9 cellular contexts compared by ENCODE assay signal in genomic region chr19:53878786-53879144, GRCh38. TPM values are rescaled to one million over a fixed set of nuclear protein-coding genes. Genes with fewer than 3 reads are reported as not detected.
A peak's percentile ranks its signal among the peaks of the same experiment; 100 is the strongest.
DNase-seq lines count a peak whose midpoint lies in the region; ATAC-seq and TF ChIP-seq lines count a peak whose summit lies in the region.
"Had no signal": no experiment of that assay in that cellular context is flagged by ENCODE, and none has a peak within 500 bp of the region (broad histone marks: within the 10 kb centered on the region; RNA-seq: fewer than 3 reads in every experiment).

No MANE protein-coding gene starts in this region.

- no peak for DNase-seq in HFF-Myc (ENCODE audit: extremely low read depth, low read depth)
- DNase-seq in ascending aorta (ENCODE audit: low spot score in 2 of 2) = no peak
- no peak for DNase-seq in left lung
- DNase-seq in activated CD4-positive, CD25-positive, alpha-beta regulatory T cell (lab: John Stamatoyannopoulos, UW) = no peak

- TF ChIP-seq CTCF in HFF-Myc (IDR thresholded peaks at IDR 0.05; ENCODE audit: low read depth, low read length, missing control alignments) (no peak), ascending aorta (IDR thresholded peaks at IDR 0.05) (no peak), left lung (IDR thresholded peaks at IDR 0.05) (no peak)

- intact Hi-C loops in ascending aorta (cut with DNase I) = loop anchor here (5.0 to 10.0 kb wide), 2 partner anchors 324 to 1954 kb away; partner anchors contain the start of genes RPS9 and ZNF613
- intact Hi-C loops in left lung (cut with DNase I) = no loop called here

- H3K9me3 ChIP-seq in ascending aorta = no peaks in the 10 kb centered on the region
- no peaks in the 10 kb centered on the region for H3K9me3 ChIP-seq in left lung
- no peaks in the 10 kb centered on the region for H3K9me3 ChIP-seq in subcutaneous abdominal adipose tissue (ENCODE audit: control insufficient read depth in 5 of 5, low read length in 5 of 5)
- H3K9me3 ChIP-seq: mucosa of descending colon had no signal

- H3K4me3 ChIP-seq in HFF-Myc (replicated peaks; ENCODE audit: low read depth, low read length) (peak overlapping the region; percentile 54), ascending aorta (peak overlapping the region; percentile 61 to 67), left lung (peak overlapping the region; percentile 44 to 54), subcutaneous abdominal adipose tissue (ENCODE audit: low read depth in 1 of 5, low read length in 5 of 5) (peak overlapping the region; percentile 66 to 90 (median 67))

- H3K36me3 ChIP-seq in ascending aorta = peaks cover 17 to 28% of the 10 kb centered on the region in 2 donors
- peaks cover 0 to 23% of the 10 kb centered on the region in 2 donors for H3K36me3 ChIP-seq in left lung
- peaks cover 3 to 22% (median 18%) of the 10 kb centered on the region in 5 donors for H3K36me3 ChIP-seq in subcutaneous abdominal adipose tissue (ENCODE audit: control insufficient read depth in 5 of 5, insufficient read depth in 5 of 5, low read length in 5 of 5)

- H3K9ac ChIP-seq in subcutaneous abdominal adipose tissue (ENCODE audit: low read length in 5 of 5) = peak overlapping the region in 4 of 5 donors; percentile 1 to 88 (median 34)

- no peak overlapping the region for H3K27ac ChIP-seq in ascending aorta
- no peak overlapping the region for H3K27ac ChIP-seq in left lung
- H3K27ac ChIP-seq in subcutaneous abdominal adipose tissue (ENCODE audit: low read depth, low read length) = no peak overlapping the region

- H3K4me1 ChIP-seq in ascending aorta (peaks cover 6 to 35% of the 10 kb centered on the region in 2 donors), left lung (peaks cover 7 to 61% of the 10 kb centered on the region in 2 donors), subcutaneous abdominal adipose tissue (ENCODE audit: control insufficient read depth in 5 of 5, insufficient read depth in 5 of 5, low read length in 5 of 5) (peaks cover 4 to 43% (median 36%) of the 10 kb centered on the region in 5 donors)

- H3K27me3 ChIP-seq in ascending aorta (peaks cover 17% of the 10 kb centered on the region), left lung (peaks cover 26 to 40% of the 10 kb centered on the region in 2 donors), subcutaneous abdominal adipose tissue (ENCODE audit: control insufficient read depth in 5 of 5, insufficient read depth in 4 of 5, low read length in 5 of 5) (peaks cover 12 to 31% (median 16%) of the 10 kb centered on the region in 5 donors)

- peak; percentile 8 for ATAC-seq in left lung
- no peak for ATAC-seq in HG03442 (IDR thresholded peaks at IDR 0.05; ENCODE audit: unreplicated experiment)
- no peak for ATAC-seq in GM19397 (IDR thresholded peaks at IDR 0.05; ENCODE audit: unreplicated experiment)

RNA-seq across cellular contexts. Expression of gene PRKCG, which starts 3.2 kb away (rescaled TPM):
- total RNA-seq in ascending aorta = not detected
- not detected for total RNA-seq in left lung
- total RNA-seq: SK-MEL-5 had no signal

RNA-seq across cellular contexts. Expression of gene MYADM, which starts 11.1 kb away (rescaled TPM):
- total RNA-seq in ascending aorta (422 TPM), left lung (100 to 1,000 TPM; 164 to 197 TPM)

RNA-seq across cellular contexts. Expression of gene CACNG7, which starts 30.3 kb away (rescaled TPM):
- total RNA-seq in ascending aorta = not detected
- total RNA-seq in left lung = not detected
- total RNA-seq: SK-MEL-5 had no signal

RNA-seq across cellular contexts. Expression of gene NLRP12, which starts 54.7 kb away (rescaled TPM):
- total RNA-seq in ascending aorta (not detected), left lung (10 to 100 TPM in 1 of 2 donors, 1 to 10 TPM in 1; 2.5 to 12.2 TPM)
- total RNA-seq: SK-MEL-5 had no signal
